In genomic region chr10:100315603-100316002, GRCh38 we compare ENCODE assay signal across 1 cellular context.
TF ChIP-seq lines count a peak whose summit lies in the region.

No MANE protein-coding gene starts in this region.

TF ChIP-seq in H1, 55 proteins besides CTCF, POLR2A, EP300 and RAD21:
- TF ChIP-seq POLR2AphosphoS5 (IDR thresholded peaks at IDR 0.05; ENCODE audit: low read depth, low read length) = no peak
- no peak for TF ChIP-seq ATF2 (IDR thresholded peaks at IDR 0.05; ENCODE audit: low read length)
- TF ChIP-seq ATF3 (IDR thresholded peaks at IDR 0.05; ENCODE audit: insufficient read depth, low read depth, low read length) = no peak
- TF ChIP-seq SUZ12 (IDR thresholded peaks at IDR 0.05; ENCODE audit: low read length) = no peak
- TF ChIP-seq SRF (IDR thresholded peaks at IDR 0.05; ENCODE audit: low read depth, low read length) = no peak
- no peak for TF ChIP-seq JUND (IDR thresholded peaks at IDR 0.05; ENCODE audit: low read length)
- no peak for TF ChIP-seq KDM5A (IDR thresholded peaks at IDR 0.05; ENCODE audit: low read length)
